In genomic region chr2:237282568-237283128, GRCh38 we compare ENCODE assay signal across 17 cellular contexts.
DNase-seq lines count a peak whose midpoint lies in the region; ATAC-seq and TF ChIP-seq lines count a peak whose summit lies in the region.
"Had no signal": no experiment of that assay in that cellular context is flagged by ENCODE, and none has a peak within 500 bp of the region (broad histone marks: within the 10 kb centered on the region; RNA-seq: fewer than 3 reads in every experiment).

No MANE protein-coding gene starts in this region.

- DNase-seq in HCEC 1CT (peak; percentile 89), brain microvascular endothelial cell (no peak), stomach (no peak), NCI-H1417 treated with DMSO at 0.1 percent for 48 hours (lab: John Stamatoyannopoulos, UW) (no peak), midbrain (lab: John Stamatoyannopoulos, UW) (no peak)
- DNase-seq: activated CD4-positive, CD25-positive, alpha-beta regulatory T cell treated with anti-CD3 and anti-CD28 coated beads, Interleukin-2, amount 50 U/mL, for 72 hours; activated CD8-positive, alpha-beta memory T cell treated with anti-CD3 and anti-CD28 coated beads, Interleukin-2, amount 10 ng/mL, durations not matched to agents 7 days and 5 days; effector CD8-positive, alpha-beta T cell; naive thymus-derived CD8-positive, alpha-beta T cell; NCI-H2029; SHP77; stimulated activated naive B cell treated with anti-CD40 and anti-IgM and Interleukin-4, amounts not matched to agents 10 μg/mL and 1 μg/mL and 100 μg/mL, for 72 hours had no signal

- ATAC-seq in HG02870 (IDR thresholded peaks at IDR 0.05; ENCODE audit: unreplicated experiment) (no peak), esophagus mucosa (no peak)
- ATAC-seq: activated CD8-positive, alpha-beta memory T cell treated with anti-CD3 and anti-CD28 coated beads, Interleukin-2, amount 10 ng/mL, durations not matched to agents 7 days and 5 days; naive thymus-derived CD8-positive, alpha-beta T cell; stimulated activated naive B cell treated with anti-CD40 and anti-IgM and Interleukin-4, amounts not matched to agents 10 μg/mL and 1 μg/mL and 100 μg/mL, for 72 hours had no signal

- no CpG with 5 or more reads among the region's 1 CpG for WGBS in mesodermal cell (ENCODE audit: insufficient coverage in 2 of 2), 2 experiments
- WGBS in stomach, 5 donors, result 60 to 78% (median 68%) methylated on average over 1 of the region's 1 CpG

- intact Hi-C loops in stomach (cut with DNase I; ENCODE audit: low total_unique reads), result no loop called here

- H3K4me1 ChIP-seq in mesodermal cell (ENCODE audit: control insufficient read depth, insufficient read depth, low read length, poor library complexity, severe bottlenecking) (peaks cover 4% of the 10 kb centered on the region), stomach (peaks cover 0 to 21% (median 5%) of the 10 kb centered on the region in 4 donors)

- in situ Hi-C loops in brain microvascular endothelial cell (cut with HindIII; ENCODE audit: low pct_ligation_motif_present, low sequenced_read_pairs), result no loop called here

- H3K27ac ChIP-seq in brain microvascular endothelial cell (peak overlapping the region; percentile 98), mesodermal cell (ENCODE audit: low read depth, low read length, severe bottlenecking) (peak overlapping the region; percentile 69), stomach (peak overlapping the region in 3 of 5 donors; percentile 7 to 61 (median 58))
- H3K27ac ChIP-seq: C4-2B, tibial nerve had no signal

- no peaks in the 10 kb centered on the region for H3K36me3 ChIP-seq in brain microvascular endothelial cell (replicated peaks)
- H3K36me3 ChIP-seq in mesodermal cell (ENCODE audit: control insufficient read depth, insufficient read depth, low read length), result no peaks in the 10 kb centered on the region
- no peaks in the 10 kb centered on the region for H3K36me3 ChIP-seq in stomach
- H3K36me3 ChIP-seq: tibial nerve had no signal

- H3K27me3 ChIP-seq in brain microvascular endothelial cell (replicated peaks) (no peaks in the 10 kb centered on the region), stomach (peaks cover 0 to 9% (median 0%) of the 10 kb centered on the region in 3 donors)
- H3K27me3 ChIP-seq: tibial nerve had no signal

- TF ChIP-seq CTCF in brain microvascular endothelial cell (IDR thresholded peaks at IDR 0.05; ENCODE audit: low read depth, low read length, missing control alignments), result no peak
- no peak for TF ChIP-seq CTCF in stomach (IDR thresholded peaks at IDR 0.05)

- no peak for TF ChIP-seq POLR2A in stomach (IDR thresholded peaks at IDR 0.05)

- H3K4me3 ChIP-seq in brain microvascular endothelial cell (ENCODE audit: low read depth, low read length) (no peak overlapping the region), mesodermal cell (ENCODE audit: extremely low read depth, insufficient read depth, low read length, poor library complexity, severe bottlenecking) (no peak overlapping the region), stomach (no peak overlapping the region)
- H3K4me3 ChIP-seq: tibial nerve had no signal

- peaks cover 12% of the 10 kb centered on the region for H3K9me3 ChIP-seq in mesodermal cell (ENCODE audit: control insufficient read depth, low read length)
- no peaks in the 10 kb centered on the region for H3K9me3 ChIP-seq in stomach
- H3K9me3 ChIP-seq: tibial nerve had no signal

- TF ChIP-seq EP300 in stomach (IDR thresholded peaks at IDR 0.05), result no peak
